1 cellular context compared by ENCODE assay signal in genomic region chr1:230309646-230310177, GRCh38.
TF ChIP-seq lines count a peak whose summit lies in the region.

No MANE protein-coding gene starts in this region.

TF ChIP-seq in IMR-90, 13 proteins besides CTCF, POLR2A, EP300 and RAD21 (continued from another document):
- no peak for TF ChIP-seq FOS (IDR thresholded peaks at IDR 0.05; ENCODE audit: low read depth, low read length)
- TF ChIP-seq MAZ (IDR thresholded peaks at IDR 0.05; ENCODE audit: borderline replicate concordance, low read depth, low read length), result no peak
- no peak for TF ChIP-seq CEBPB (IDR thresholded peaks at IDR 0.05; ENCODE audit: low read depth, low read length)
